ENCODE assay signal across 8 cellular contexts in the genomic region with DNA sequence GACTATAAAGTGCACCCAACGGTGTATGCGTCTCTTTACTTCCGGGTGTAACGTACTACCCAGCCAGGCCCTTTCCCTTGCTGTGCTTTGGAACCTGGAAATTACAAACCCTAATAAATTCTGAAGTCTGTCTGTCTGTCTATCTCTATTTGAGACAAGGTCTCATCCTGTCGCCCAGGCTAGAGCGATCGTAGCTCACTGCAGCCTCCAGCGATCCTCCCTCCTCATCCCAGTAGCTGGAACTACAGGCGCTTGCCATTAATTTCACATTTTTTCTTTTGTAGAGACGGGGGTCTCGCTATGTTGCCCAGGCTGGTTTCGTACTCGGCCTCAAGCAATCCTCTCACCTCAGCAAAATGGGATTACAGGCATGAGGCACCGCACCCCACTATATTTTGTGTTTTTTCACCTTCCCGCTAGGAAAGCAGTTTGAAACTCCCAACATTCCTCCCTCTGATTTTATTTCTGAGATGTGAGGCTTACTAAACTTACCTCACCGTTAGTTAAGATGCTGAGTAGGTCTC. TPM values are rescaled to one million over a fixed set of nuclear protein-coding genes. Genes with fewer than 3 reads are reported as not detected.
DNase-seq lines count a peak whose midpoint lies in the region; ATAC-seq and TF ChIP-seq lines count a peak whose summit lies in the region.

No MANE protein-coding gene starts in this region.

- H3K27ac ChIP-seq in VCaP (peak overlapping the region; percentile 96), gastrocnemius medialis (peak overlapping the region; percentile 93 to 99 (median 96))

- POLR2A ChIA-PET in activated CD4-positive, alpha-beta T cell treated with anti-CD3 and anti-CD28 coated beads, Interleukin-2, amount 10 ng/mL, durations not matched to agents 7 days and 5 days (lab: Charles Lee) = interaction anchor here (0.7 kb wide), 2 partner anchors 397 to 938 kb away, joined by 3 read pairs; no protein-coding TSS in a partner anchor

- peak overlapping the region; percentile 89 to 100 (median 94) for H3K4me3 ChIP-seq in gastrocnemius medialis

- TF ChIP-seq CTCF in VCaP (conservative IDR thresholded peaks at IDR 0.05) = no peak
- TF ChIP-seq CTCF in gastrocnemius medialis (IDR thresholded peaks at IDR 0.05 in 4 of 5, conservative IDR thresholded peaks at IDR 0.05 in 1 of 5) = no peak

- H3K27me3 Mint-ChIP-seq in activated CD4-positive, alpha-beta T cell treated with anti-CD3 and anti-CD28 coated beads, Interleukin-2, amount 10 ng/mL, durations not matched to agents 7 days and 5 days = no peaks in the 10 kb centered on the region

- peak overlapping the region; percentile 89 for H3K4me3 Mint-ChIP-seq in activated CD4-positive, alpha-beta T cell treated with anti-CD3 and anti-CD28 coated beads, Interleukin-2, amount 10 ng/mL, durations not matched to agents 7 days and 5 days

- intact Hi-C loops in Right ventricle myocardium superior (cut with DNase I) (no loop called here), gastrocnemius medialis (cut with DNase I; ENCODE audit: low total_unique reads) (no loop called here)

- H3K9me3 ChIP-seq in gastrocnemius medialis = no peaks in the 10 kb centered on the region

- in situ Hi-C loops in gastrocnemius medialis (cut with MboI; ENCODE audit: low sequenced_read_pairs in 4 of 4) = no loop called here

- H3K36me3 Mint-ChIP-seq in activated CD4-positive, alpha-beta T cell treated with anti-CD3 and anti-CD28 coated beads, Interleukin-2, amount 10 ng/mL, durations not matched to agents 7 days and 5 days (ENCODE audit: low read depth) = peaks cover 24% of the 10 kb centered on the region

- CTCF ChIA-PET in activated CD4-positive, alpha-beta T cell treated with anti-CD3 and anti-CD28 coated beads, Interleukin-2, amount 10 ng/mL, durations not matched to agents 7 days and 5 days (lab: Charles Lee) = interaction anchor here (1.0 to 4.4 kb wide), 4 partner anchors 15 to 36 kb away, joined by 3 to 26 read pairs (median 4); no protein-coding TSS in a partner anchor

- H3K9me3 Mint-ChIP-seq in activated CD4-positive, alpha-beta T cell treated with anti-CD3 and anti-CD28 coated beads, Interleukin-2, amount 10 ng/mL, durations not matched to agents 7 days and 5 days = no peaks in the 10 kb centered on the region

- H3K4me1 ChIP-seq in gastrocnemius medialis = peaks cover 15 to 24% of the 10 kb centered on the region in 2 donors

- ATAC-seq in HG03060 (IDR thresholded peaks at IDR 0.05; ENCODE audit: low read depth, unreplicated experiment) (peak; percentile 26), Right ventricle myocardium superior (ENCODE audit: poor library complexity) (peak; percentile 79), gastrocnemius medialis (peak; percentile 62 to 65)

- peak overlapping the region; percentile 100 for H3K27ac Mint-ChIP-seq in activated CD4-positive, alpha-beta T cell treated with anti-CD3 and anti-CD28 coated beads, Interleukin-2, amount 10 ng/mL, durations not matched to agents 7 days and 5 days

- peaks cover 32% of the 10 kb centered on the region for H3K4me1 Mint-ChIP-seq in activated CD4-positive, alpha-beta T cell treated with anti-CD3 and anti-CD28 coated beads, Interleukin-2, amount 10 ng/mL, durations not matched to agents 7 days and 5 days

- no peaks in the 10 kb centered on the region for H3K27me3 ChIP-seq in gastrocnemius medialis

- TF ChIP-seq POLR2A in gastrocnemius medialis (IDR thresholded peaks at IDR 0.05) = no peak

- H3K36me3 ChIP-seq in gastrocnemius medialis = peaks cover 0 to 24% of the 10 kb centered on the region in 2 donors

- no peak for DNase-seq in activated CD4-positive, alpha-beta T cell treated with anti-CD3 and anti-CD28 coated beads, Interleukin-2, amount 10 ng/mL, durations not matched to agents 7 days and 5 days
- no peak for DNase-seq in activated CD4-positive, alpha-beta T cell treated with anti-CD3 and anti-CD28 coated beads, Interleukin-2, amount 50 U/mL, for 48 hours
- DNase-seq in Right ventricle myocardium superior = no peak
- no peak for DNase-seq in gastrocnemius medialis
- DNase-seq in stimulated activated CD4-positive, alpha-beta T cell treated with anti-CD3 and anti-CD28 coated beads, Interleukin-2, amount 100 ng/mL, for 48 hours = no peak
- DNase-seq in GF-D8 (lab: John Stamatoyannopoulos, UW) = no peak

RNA-seq across cellular contexts. Expression of a gene that starts 0.5 kb away (rescaled TPM):
- 10 to 100 TPM; 38.7 to 46.0 TPM for total RNA-seq in activated CD4-positive, alpha-beta T cell treated with anti-CD3 and anti-CD28 coated beads, Interleukin-2, amount 10 ng/mL, durations not matched to agents 7 days and 5 days
- total RNA-seq in Right ventricle myocardium superior (18.3 TPM), gastrocnemius medialis (10 to 100 TPM; 28.6 to 36.1 (median 32.2) TPM)

RNA-seq across cellular contexts. Expression of a gene that starts 31.3 kb away (rescaled TPM):
- total RNA-seq in activated CD4-positive, alpha-beta T cell treated with anti-CD3 and anti-CD28 coated beads, Interleukin-2, amount 10 ng/mL, durations not matched to agents 7 days and 5 days = 10 to 100 TPM; 14.1 to 15.5 TPM
- total RNA-seq in Right ventricle myocardium superior (9.7 TPM), gastrocnemius medialis (10 to 100 TPM in 3 of 4 donors, 1 to 10 TPM in 1; 9.4 to 11.0 (median 10.3) TPM)

Comparison
In these comparisons a context has a peak if more than half of its experiments do, and no peak if none do; other contexts are left out.
1. ATAC-seq: peak in every context shown above with its lines; median percentile 79 in Right ventricle myocardium superior; 64 in gastrocnemius medialis; 26 in HG03060.